ENCODE assay signal across 13 cellular contexts in genomic region chr1:164613176-164613575, GRCh38. TPM values are rescaled to one million over a fixed set of nuclear protein-coding genes. Genes with fewer than 3 reads are reported as not detected.
DNase-seq lines count a peak whose midpoint lies in the region; ATAC-seq and TF ChIP-seq lines count a peak whose summit lies in the region.
"Had no signal": no experiment of that assay in that cellular context is flagged by ENCODE, and none has a peak within 500 bp of the region (broad histone marks: within the 10 kb centered on the region; RNA-seq: fewer than 3 reads in every experiment).

No MANE protein-coding gene starts in this region.

- ATAC-seq in GM23338 (peak; percentile 4; the same call in 1 of the 3 replicates), HG02870 (IDR thresholded peaks at IDR 0.05; ENCODE audit: unreplicated experiment) (no peak), upper lobe of left lung (ENCODE audit: low FRiP score in 2 of 2) (no peak)

- peaks cover 77% of the 10 kb centered on the region for H3K4me1 Mint-ChIP-seq in GM23338
- peaks cover 69% of the 10 kb centered on the region for H3K4me1 Mint-ChIP-seq in progenitor cell of endocrine pancreas (ENCODE audit: low read depth)
- H3K4me1 Mint-ChIP-seq: CD14-positive monocyte had no signal

- no peaks in the 10 kb centered on the region for H3K9me2 ChIP-seq in GM23338 (ENCODE audit: insufficient read depth)
- H3K9me2 ChIP-seq in SK-N-SH, result no peaks in the 10 kb centered on the region

- TF ChIP-seq EP300 in SK-N-SH (IDR thresholded peaks at IDR 0.05; ENCODE audit: borderline replicate concordance in 1 of 2, low read depth in 1 of 2, low read length in 1 of 2) (no peak), upper lobe of left lung (IDR thresholded peaks at IDR 0.05) (no peak)

- 81% methylated on average over 3 of the region's 3 CpGs for WGBS in SK-N-SH (ENCODE audit: low lambda C conversion rate)
- WGBS in upper lobe of left lung, 2 donors, result 62 to 65% methylated on average over 3 of the region's 3 CpGs

- no peaks in the 10 kb centered on the region for H3K9me3 ChIP-seq in SK-N-SH
- no peaks in the 10 kb centered on the region for H3K9me3 ChIP-seq in upper lobe of left lung
- H3K9me3 ChIP-seq: Peyer's patch had no signal

- H4K20me1 ChIP-seq in GM23338 (replicated peaks; ENCODE audit: insufficient read depth), result peaks cover 19% of the 10 kb centered on the region; the same call in 1 of the 2 replicates
- no peaks in the 10 kb centered on the region for H4K20me1 ChIP-seq in SK-N-SH (ENCODE audit: insufficient read depth)

- H3K27me3 ChIP-seq in GM23338 (ENCODE audit: insufficient read depth), result no peaks in the 10 kb centered on the region
- no peaks in the 10 kb centered on the region for H3K27me3 ChIP-seq in SK-N-SH (ENCODE audit: insufficient read depth)
- no peaks in the 10 kb centered on the region for H3K27me3 ChIP-seq in upper lobe of left lung
- H3K27me3 ChIP-seq: Peyer's patch had no signal

- DNase-seq in GM23338 (ENCODE audit: low spot score) (peak; percentile 40), SK-N-SH (no peak), glomerular visceral epithelial cell (ENCODE audit: extremely low spot score) (peak; percentile 11), progenitor cell of endocrine pancreas (ENCODE audit: low spot score, unreplicated experiment) (no peak), HEK293T (ENCODE audit: extremely low spot score) (no peak), upper lobe of left lung (no peak)
- no peak for DNase-seq in effector CD4-positive, alpha-beta T cell
- DNase-seq: activated T-cell treated with anti-CD3 and anti-CD28 coated beads, Interleukin-2, amount 50 U/mL, for 1 hour; NCI-H1436; stimulated activated CD8-positive, alpha-beta memory T cell treated with anti-CD3 and anti-CD28 coated beads, Interleukin-4, amount 100 ng/mL, for 48 hours had no signal

- no peaks in the 10 kb centered on the region for H3K36me3 ChIP-seq in GM23338 (ENCODE audit: insufficient read depth)
- no peaks in the 10 kb centered on the region for H3K36me3 ChIP-seq in SK-N-SH (replicated peaks in 1 of 2; ENCODE audit: control insufficient read depth in 1 of 2, insufficient read depth in 2 of 2, low read length in 1 of 2)
- no peaks in the 10 kb centered on the region for H3K36me3 ChIP-seq in upper lobe of left lung
- H3K36me3 ChIP-seq: Peyer's patch had no signal

- H3K9me3 Mint-ChIP-seq in GM23338, result no peaks in the 10 kb centered on the region
- no peaks in the 10 kb centered on the region for H3K9me3 Mint-ChIP-seq in progenitor cell of endocrine pancreas (ENCODE audit: low read depth)

- no peak for TF ChIP-seq RAD21 in SK-N-SH (IDR thresholded peaks at IDR 0.05; ENCODE audit: low read length)

- H3K4me1 ChIP-seq in GM23338 (ENCODE audit: insufficient read depth) (peaks cover 86% of the 10 kb centered on the region), SK-N-SH (ENCODE audit: control insufficient read depth in 1 of 2, insufficient read depth in 2 of 2, low read depth in 1 of 2, low read length in 1 of 2) (peaks cover 20 to 29% of the 10 kb centered on the region in 2 experiments), upper lobe of left lung (peaks cover 12 to 27% (median 20%) of the 10 kb centered on the region in 4 donors)

- POLR2A ChIA-PET in SK-N-SH (lab: Yijun Ruan, JAX) (no interaction called here), HEK293T (lab: Yijun Ruan, JAX) (interaction anchor here (0.8 to 1.8 kb wide), 4 partner anchors 12 to 54 kb away, joined by 3 to 12 read pairs (median 3); partner anchors contain the start of gene PBX1)

- CTCF ChIA-PET in SK-N-SH (lab: Yijun Ruan, JAX), result interaction anchor here (1.0 kb wide), 1 partner anchor 10 kb away, joined by 3 read pairs; no protein-coding TSS in a partner anchor
- CTCF ChIA-PET in HEK293T (lab: Yijun Ruan, JAX), result interaction anchor here (0.7 kb wide), 1 partner anchor 192 kb away, joined by 3 read pairs; no protein-coding TSS in a partner anchor

- H3K36me3 Mint-ChIP-seq in GM23338 (ENCODE audit: low read depth) (peaks cover 12% of the 10 kb centered on the region; the same call in 2 of the 3 replicates), progenitor cell of endocrine pancreas (ENCODE audit: insufficient read depth) (no peaks in the 10 kb centered on the region)
- H3K36me3 Mint-ChIP-seq: CD14-positive monocyte had no signal

- H3K27ac Mint-ChIP-seq in GM23338, result peak overlapping the region; percentile 46
- H3K27ac Mint-ChIP-seq in progenitor cell of endocrine pancreas, result peak overlapping the region; percentile 98
- H3K27ac Mint-ChIP-seq: CD14-positive monocyte had no signal

- H3K27ac ChIP-seq in GM23338 (ENCODE audit: low read depth) (no peak overlapping the region), SK-N-SH (ENCODE audit: low read depth in 2 of 2, low read length in 1 of 2) (0 out of 4 replicates have a peak overlapping the region, but pooled peaks of 1 of the 2 experiments have one; percentile 85), upper lobe of left lung (no peak overlapping the region)

- no peak for TF ChIP-seq CTCF in GM23338 (conservative IDR thresholded peaks at IDR 0.05; ENCODE audit: low read depth in 2 of 2)
- no peak for TF ChIP-seq CTCF in SK-N-SH (IDR thresholded peaks at IDR 0.05)
- no peak for TF ChIP-seq CTCF in progenitor cell of endocrine pancreas (IDR thresholded peaks at IDR 0.05; ENCODE audit: unreplicated experiment)
- TF ChIP-seq CTCF in upper lobe of left lung (IDR thresholded peaks at IDR 0.05), result no peak

- H2AFZ ChIP-seq in GM23338 (no peak overlapping the region), SK-N-SH (ENCODE audit: low read depth) (no peak overlapping the region)

- no peak for TF ChIP-seq POLR2A in upper lobe of left lung (IDR thresholded peaks at IDR 0.05)

- H3K27me3 Mint-ChIP-seq in GM23338 (ENCODE audit: insufficient read depth, low read depth, poor library complexity) (peaks cover 7% of the 10 kb centered on the region), progenitor cell of endocrine pancreas (no peaks in the 10 kb centered on the region)

- H3K9ac ChIP-seq in SK-N-SH, result no peak overlapping the region

- H3K4me2 ChIP-seq in GM23338 (peak overlapping the region; percentile 65), SK-N-SH (no peak overlapping the region)

- H3K4me3 ChIP-seq in GM23338 (no peak overlapping the region), SK-N-SH (ENCODE audit: low read depth in 2 of 2, low read length in 1 of 2) (no peak overlapping the region), upper lobe of left lung (no peak overlapping the region)

- H3F3A ChIP-seq in GM23338 (replicated peaks; ENCODE audit: low read depth) (no peaks in the 10 kb centered on the region; the same call in 1 of the 2 replicates), SK-N-SH (replicated peaks; ENCODE audit: insufficient read depth) (peaks cover 15% of the 10 kb centered on the region)

- H3K4me3 Mint-ChIP-seq in GM23338 (no peak overlapping the region), progenitor cell of endocrine pancreas (ENCODE audit: low read depth) (peak overlapping the region; percentile 44)
- H3K4me3 Mint-ChIP-seq: CD14-positive monocyte had no signal

- H3K79me2 ChIP-seq in GM23338 (replicated peaks; ENCODE audit: insufficient read depth) (peaks cover 99% of the 10 kb centered on the region), SK-N-SH (ENCODE audit: insufficient read depth) (no peaks in the 10 kb centered on the region)

TF ChIP-seq in GM23338, 12 proteins besides CTCF, POLR2A, EP300 and RAD21 (continues in another document):
- TF ChIP-seq CREB1 (CRISPR knock-in tag; IDR thresholded peaks at IDR 0.05; ENCODE audit: low read depth) (no peak), EZH2 (IDR thresholded peaks at IDR 0.05; ENCODE audit: low read depth, unreplicated experiment) (no peak)

TF ChIP-seq in SK-N-SH, 30 proteins besides CTCF, POLR2A, EP300 and RAD21 (continues in another document):
- TF ChIP-seq FOXM1 (IDR thresholded peaks at IDR 0.05; ENCODE audit: low read depth), result no peak
- TF ChIP-seq EZH2phosphoT487 (IDR thresholded peaks at IDR 0.05; ENCODE audit: borderline replicate concordance, low read depth), result no peak
- no peak for TF ChIP-seq YY1 (IDR thresholded peaks at IDR 0.05; ENCODE audit: low read depth)
- no peak for TF ChIP-seq RXRA (IDR thresholded peaks at IDR 0.05; ENCODE audit: borderline replicate concordance, low read depth)
- peak; percentile 25; the same call in 1 of the 2 replicates for TF ChIP-seq PBX3 (IDR thresholded peaks at IDR 0.05)

TF ChIP-seq in HEK293T, 16 proteins besides CTCF, POLR2A, EP300 and RAD21:
- TF ChIP-seq TARDBP (IDR thresholded peaks at IDR 0.05), result no peak
- no peak for TF ChIP-seq LEF1 (IDR thresholded peaks at IDR 0.05; ENCODE audit: borderline replicate concordance)
- no peak for TF ChIP-seq FOXK2 (IDR thresholded peaks at IDR 0.05)
- no peak for TF ChIP-seq SUZ12 (IDR thresholded peaks at IDR 0.05)
- no peak for TF ChIP-seq L3MBTL2 (conservative IDR thresholded peaks at IDR 0.05)
- no peak for TF ChIP-seq SP1 (IDR thresholded peaks at IDR 0.05)
- no peak for TF ChIP-seq BHLHE40 (IDR thresholded peaks at IDR 0.05; ENCODE audit: borderline replicate concordance)
- TF ChIP-seq HDGF (IDR thresholded peaks at IDR 0.05; ENCODE audit: borderline replicate concordance), result no peak
- TF ChIP-seq FOXA1 (IDR thresholded peaks at IDR 0.05), result no peak
- TF ChIP-seq ELF4 (IDR thresholded peaks at IDR 0.05), result no peak
- TF ChIP-seq ZNF384 (IDR thresholded peaks at IDR 0.05), result no peak
- TF ChIP-seq ARNT (IDR thresholded peaks at IDR 0.05), result no peak
- no peak for TF ChIP-seq NFRKB (IDR thresholded peaks at IDR 0.05)
- no peak for TF ChIP-seq CTBP1 (IDR thresholded peaks at IDR 0.05; ENCODE audit: borderline replicate concordance)
- no peak; the same call in 1 of the 2 replicates for TF ChIP-seq PKNOX1 (IDR thresholded peaks at IDR 0.05)
- TF ChIP-seq FOXM1 (IDR thresholded peaks at IDR 0.05; ENCODE audit: borderline replicate concordance), result no peak

RNA-seq across cellular contexts. Expression of gene PBX1, which starts 54.2 kb away (rescaled TPM):
- 84.2 and 104 TPM in 2 replicates for total RNA-seq in GM23338 (2014; rRNA removed; shearing (Covaris generic))
- polyA plus RNA-seq in GM23338 (2016; fragmentation: Nextera tagmentation; extraction: Ambion mirVana), result 39.3 and 40.0 TPM in 2 replicates
- polyA plus RNA-seq in SK-N-SH (2012; rRNA removed), result 25.3 and 27.0 TPM in 2 replicates
- 18.4 and 24.2 TPM in 2 replicates for polyA plus RNA-seq in SK-N-SH (2012; cell fraction: cytosol; rRNA removed)
- 14.8 and 23.2 TPM in 2 replicates for polyA plus RNA-seq in SK-N-SH (2012; cell fraction: nucleus; rRNA removed)
- total RNA-seq in progenitor cell of endocrine pancreas, result 204 and 205 TPM in 2 replicates
- total RNA-seq in upper lobe of left lung, result 10 to 100 TPM; 17.8 to 59.6 (median 38.3) TPM
- polyA plus RNA-seq: CD14-positive monocyte had no signal

Comparison
In these comparisons a context has a peak if more than half of its experiments do, and no peak if none do; other contexts are left out.
1. DNase-seq: peak in GM23338 (single experiment) and glomerular visceral epithelial cell (single experiment); none in SK-N-SH (single experiment), progenitor cell of endocrine pancreas (single experiment), HEK293T (single experiment), effector CD4-positive, alpha-beta T cell (single experiment) and upper lobe of left lung (0 of 2).